Comparison of ENCODE assay signal across 7 cellular contexts in the genomic region with DNA sequence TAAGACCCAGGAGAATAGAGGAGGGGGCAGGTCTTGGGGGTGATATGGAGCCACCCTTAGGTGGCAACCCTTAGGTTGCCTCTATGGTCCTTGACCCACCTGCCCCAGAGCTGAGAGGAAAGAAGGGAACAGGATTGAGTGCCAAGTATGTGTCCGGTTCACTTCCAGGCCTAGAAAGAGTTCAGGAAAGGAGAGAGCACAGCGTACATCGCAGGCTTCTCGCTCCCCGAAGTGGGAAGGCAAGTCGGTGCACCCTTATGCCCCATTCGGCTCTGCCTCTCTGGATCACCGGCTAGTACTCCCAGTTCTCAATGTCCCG. TPM values are rescaled to one million over a fixed set of nuclear protein-coding genes. Genes with fewer than 3 reads are reported as not detected.
DNase-seq lines count a peak whose midpoint lies in the region.
"Had no signal": no experiment of that assay in that cellular context is flagged by ENCODE, and none has a peak within 500 bp of the region (broad histone marks: within the 10 kb centered on the region; RNA-seq: fewer than 3 reads in every experiment).

No MANE protein-coding gene starts in this region.

- peak; percentile 24 for DNase-seq in DMS79 treated with DMSO at 0.1 percent for 48 hours (lab: John Stamatoyannopoulos, UW)
- no peak for DNase-seq in DMS79 (lab: John Stamatoyannopoulos, UW)
- no peak for DNase-seq in epithelial cell of prostate (ENCODE audit: low read depth, low spot score)
- DNase-seq in posterior cingulate gyrus = no peak
- DNase-seq in RPMI8226 = no peak
- DNase-seq: hippocampal formation had no signal

- peak overlapping the region; percentile 74 for H3K4me2 ChIP-seq in skeletal muscle satellite cell (ENCODE audit: low read length)

- no peaks in the 10 kb centered on the region for H3K36me3 ChIP-seq in skeletal muscle satellite cell (ENCODE audit: insufficient read depth, low read length)

- no peaks in the 10 kb centered on the region for H3K9me3 ChIP-seq in skeletal muscle satellite cell (replicated peaks; ENCODE audit: low read length)

- H3K27me3 ChIP-seq in skeletal muscle satellite cell (ENCODE audit: control insufficient read depth, insufficient read depth, low read length) = peaks cover 87% of the 10 kb centered on the region

- peak overlapping the region; percentile 4 for H3K9ac ChIP-seq in skeletal muscle satellite cell (ENCODE audit: low read depth, low read length)

- peak overlapping the region; percentile 71 for H3K27ac ChIP-seq in epithelial cell of prostate

- intact Hi-C loops in posterior cingulate gyrus (cut with DNase I) = no loop called here

- peaks cover 14% of the 10 kb centered on the region for H3K4me1 ChIP-seq in skeletal muscle satellite cell (ENCODE audit: control insufficient read depth, insufficient read depth, low read length)

- peak overlapping the region; percentile 48 for H3K4me3 ChIP-seq in skeletal muscle satellite cell (ENCODE audit: low read length)

RNA-seq across cellular contexts. Expression of gene SP6, which starts 0.6 kb away (rescaled TPM):
- under 0.01 TPM in 1 of 2 replicates, not detected in the other for total RNA-seq in skeletal muscle satellite cell (2012; rRNA removed)

RNA-seq across cellular contexts. Expression of gene SCRN2, which starts 9.3 kb away (rescaled TPM):
- total RNA-seq in skeletal muscle satellite cell (2012; rRNA removed) = 19.4 and 35.0 TPM in 2 replicates

RNA-seq across cellular contexts. Expression of gene LRRC46, which starts 18.9 kb away (rescaled TPM):
- total RNA-seq in skeletal muscle satellite cell (2012; rRNA removed) = 0.22 TPM in 1 of 2 replicates, not detected in the other

RNA-seq across cellular contexts. Expression of gene MRPL10, which starts 19.0 kb away (rescaled TPM):
- total RNA-seq in skeletal muscle satellite cell (2012; rRNA removed) = 27.1 and 29.1 TPM in 2 replicates

RNA-seq across cellular contexts. Expression of gene OSBPL7, which starts 28.7 kb away (rescaled TPM):
- total RNA-seq in skeletal muscle satellite cell (2012; rRNA removed) = 2.8 and 5.5 TPM in 2 replicates
